Comparison of ENCODE assay signal across 22 cellular contexts in genomic region chr13:18943273-18943672, GRCh38.
"Had no signal": no experiment of that assay in that cellular context is flagged by ENCODE, and none has a peak within 500 bp of the region (broad histone marks: within the 10 kb centered on the region; RNA-seq: fewer than 3 reads in every experiment).

No MANE protein-coding gene starts in this region.

- H3K4me3 ChIP-seq: psoas muscle, right lobe of liver, stomach, tibial artery, upper lobe of left lung, uterus had no signal

- H2AFZ ChIP-seq: parathyroid adenoma had no signal

- H3K36me3 ChIP-seq: right lobe of liver, stomach, tibial artery, upper lobe of left lung, uterus had no signal

- H3K27ac ChIP-seq: parathyroid adenoma, psoas muscle, right lobe of liver, stomach, tibial artery, upper lobe of left lung, uterus had no signal

- DNase-seq: effector memory CD4-positive, alpha-beta T cell; immature natural killer cell; left cardiac atrium; left ventricle myocardium superior; mesendoderm; naive B cell; occipital lobe; psoas muscle; retina; right lobe of liver; stimulated activated CD4-positive, alpha-beta T cell treated with anti-CD3 and anti-CD28 coated beads, Interleukin-15, amount 100 ng/mL, for 24 hours; stimulated activated CD4-positive, alpha-beta T cell treated with anti-CD3 and anti-CD28 coated beads, Interleukin-1b, Interleukin-23, amount 100 ng/mL, for 48 hours; stimulated activated CD4-positive, alpha-beta T cell treated with anti-CD3 and anti-CD28 coated beads, Interleukin-4, amount 100 ng/mL, for 24 hours; stomach; substantia nigra; uterus had no signal

- H3K4me1 Mint-ChIP-seq: immature natural killer cell; nephron; stimulated activated memory B cell treated with anti-CD40 and anti-IgM and Interleukin-4, amounts not matched to agents 10 μg/mL and 1 μg/mL and 100 μg/mL, for 72 hours had no signal

- H3K4me3 Mint-ChIP-seq: immature natural killer cell; naive B cell; nephron; stimulated activated memory B cell treated with anti-CD40 and anti-IgM and Interleukin-4, amounts not matched to agents 10 μg/mL and 1 μg/mL and 100 μg/mL, for 72 hours had no signal

- ATAC-seq: esophagus mucosa; left cardiac atrium; left ventricle myocardium superior; psoas muscle; stimulated activated memory B cell treated with anti-CD40 and anti-IgM and Interleukin-4, amounts not matched to agents 10 μg/mL and 1 μg/mL and 100 μg/mL, for 72 hours had no signal

- H3K27ac Mint-ChIP-seq: immature natural killer cell; naive B cell; nephron; stimulated activated memory B cell treated with anti-CD40 and anti-IgM and Interleukin-4, amounts not matched to agents 10 μg/mL and 1 μg/mL and 100 μg/mL, for 72 hours had no signal

- H3K4me1 ChIP-seq: parathyroid adenoma, psoas muscle, right lobe of liver, stomach, tibial artery, upper lobe of left lung, uterus had no signal

- H3K27me3 ChIP-seq: right lobe of liver, upper lobe of left lung, uterus had no signal

- H3K79me2 ChIP-seq: parathyroid adenoma had no signal

- H3K27me3 Mint-ChIP-seq: naive B cell; stimulated activated memory B cell treated with anti-CD40 and anti-IgM and Interleukin-4, amounts not matched to agents 10 μg/mL and 1 μg/mL and 100 μg/mL, for 72 hours had no signal

- H3K9me3 ChIP-seq: psoas muscle, right lobe of liver, tibial artery, upper lobe of left lung, uterus had no signal

- H3K36me3 Mint-ChIP-seq: immature natural killer cell; naive B cell; stimulated activated memory B cell treated with anti-CD40 and anti-IgM and Interleukin-4, amounts not matched to agents 10 μg/mL and 1 μg/mL and 100 μg/mL, for 72 hours had no signal
